ENCODE assay signal across 14 cellular contexts in the genomic region with DNA sequence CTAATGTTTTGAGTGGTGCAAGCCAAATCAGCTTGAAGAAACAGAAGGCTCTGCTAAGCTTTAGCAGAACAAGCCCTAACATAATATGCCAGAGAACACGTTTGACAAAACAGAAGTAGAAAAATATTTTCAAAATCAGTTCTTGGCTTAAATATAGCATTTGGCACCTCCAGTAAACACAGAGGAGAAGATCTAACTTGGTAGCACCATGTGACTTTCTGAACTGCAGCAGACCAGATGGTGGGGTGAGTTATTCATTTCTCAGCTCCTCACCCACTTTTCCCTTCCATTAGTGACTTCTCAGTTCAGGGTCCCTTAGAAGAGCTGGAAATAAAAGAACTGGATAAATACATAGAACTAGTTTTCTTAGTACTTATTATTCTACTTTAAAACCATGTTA.
"Had no signal": no experiment of that assay in that cellular context is flagged by ENCODE, and none has a peak within 500 bp of the region (broad histone marks: within the 10 kb centered on the region; RNA-seq: fewer than 3 reads in every experiment).

No MANE protein-coding gene starts in this region.

- H3K27me3 ChIP-seq: sigmoid colon, thyroid gland had no signal

- H3K4me1 Mint-ChIP-seq: activated B cell treated with CpG ODN at 0.5 μM for 24 hours; stimulated activated memory B cell treated with anti-CD40 and anti-IgM and Interleukin-4, amounts not matched to agents 10 μg/mL and 1 μg/mL and 100 μg/mL, for 72 hours; T-cell had no signal

- H3K36me3 ChIP-seq: sigmoid colon, thyroid gland had no signal

- DNase-seq: activated B cell treated with CpG ODN at 0.5 μM for 24 hours; activated CD4-positive, alpha-beta T cell treated with anti-CD3 and anti-CD28 coated beads for 48 hours; activated CD8-positive, alpha-beta T cell treated with anti-CD3 and anti-CD28 coated beads for 36 hours; activated naive CD4-positive, alpha-beta T cell treated with anti-CD3 and anti-CD28 coated beads, Interleukin-2, amount 50 U/mL, for 16 hours; activated T-cell treated with anti-CD3 and anti-CD28 coated beads, Interleukin-2, amount 50 U/mL, for 1 hour; foreskin melanocyte; kidney glomerular epithelial cell; sigmoid colon; stimulated activated CD4-positive, alpha-beta T cell treated with anti-CD3 and anti-CD28 coated beads, Interleukin-4, amount 100 ng/mL, for 4 hours; T-cell; thyroid gland had no signal

- H3K27me3 Mint-ChIP-seq: activated B cell treated with CpG ODN at 0.5 μM for 24 hours; activated CD8-positive, alpha-beta T cell treated with anti-CD3 and anti-CD28 coated beads for 36 hours; stimulated activated memory B cell treated with anti-CD40 and anti-IgM and Interleukin-4, amounts not matched to agents 10 μg/mL and 1 μg/mL and 100 μg/mL, for 72 hours had no signal

- H3K9me3 ChIP-seq: thyroid gland had no signal

- ATAC-seq: activated CD8-positive, alpha-beta T cell treated with anti-CD3 and anti-CD28 coated beads for 36 hours; SK-N-SH treated with all-trans-retinoic acid at 6 μM for 48 hours; stimulated activated memory B cell treated with anti-CD40 and anti-IgM and Interleukin-4, amounts not matched to agents 10 μg/mL and 1 μg/mL and 100 μg/mL, for 72 hours; T-cell had no signal

- H3K36me3 Mint-ChIP-seq: stimulated activated memory B cell treated with anti-CD40 and anti-IgM and Interleukin-4, amounts not matched to agents 10 μg/mL and 1 μg/mL and 100 μg/mL, for 72 hours; T-cell had no signal

- H3K4me3 Mint-ChIP-seq: activated B cell treated with CpG ODN at 0.5 μM for 24 hours; activated CD8-positive, alpha-beta T cell treated with anti-CD3 and anti-CD28 coated beads for 36 hours; nephron; stimulated activated memory B cell treated with anti-CD40 and anti-IgM and Interleukin-4, amounts not matched to agents 10 μg/mL and 1 μg/mL and 100 μg/mL, for 72 hours; T-cell had no signal

- H3K4me3 ChIP-seq: sigmoid colon, thyroid gland had no signal

- H3K27ac Mint-ChIP-seq: activated B cell treated with CpG ODN at 0.5 μM for 24 hours; activated CD8-positive, alpha-beta T cell treated with anti-CD3 and anti-CD28 coated beads for 36 hours; nephron; stimulated activated memory B cell treated with anti-CD40 and anti-IgM and Interleukin-4, amounts not matched to agents 10 μg/mL and 1 μg/mL and 100 μg/mL, for 72 hours; T-cell had no signal

- H3K27ac ChIP-seq: sigmoid colon, thyroid gland had no signal
